10 cellular contexts compared by ENCODE assay signal in the genomic region with DNA sequence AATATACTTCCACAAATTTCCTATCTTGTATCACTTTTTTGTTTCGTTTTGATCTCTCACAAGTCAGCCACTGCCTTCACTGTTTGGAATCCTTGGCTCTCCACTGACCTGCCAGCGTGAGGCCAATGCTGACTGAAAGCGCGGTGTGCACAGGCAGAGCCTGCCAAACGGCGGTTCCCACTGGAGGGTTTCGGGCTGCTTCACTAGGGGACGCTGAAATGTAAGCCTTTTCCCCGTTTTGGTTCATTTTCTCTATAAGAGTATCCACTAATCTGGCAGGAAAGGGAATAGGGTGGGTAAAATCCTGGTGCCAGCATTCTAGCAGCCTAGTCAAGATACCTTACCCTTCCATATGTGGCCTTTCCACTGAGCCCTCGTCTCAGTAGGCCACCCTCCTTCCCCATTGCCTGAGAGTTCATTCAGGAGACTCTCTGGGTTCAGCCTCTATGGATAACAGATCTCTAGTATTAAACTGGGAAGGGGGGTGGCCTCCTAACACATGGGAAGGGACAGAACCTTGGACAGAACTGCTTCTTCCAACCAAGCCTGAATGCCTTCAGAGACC.
A peak's percentile ranks its signal among the peaks of the same experiment; 100 is the strongest.
DNase-seq lines count a peak whose midpoint lies in the region; ATAC-seq and TF ChIP-seq lines count a peak whose summit lies in the region.
"Had no signal": no experiment of that assay in that cellular context is flagged by ENCODE, and none has a peak within 500 bp of the region (broad histone marks: within the 10 kb centered on the region; RNA-seq: fewer than 3 reads in every experiment).

No MANE protein-coding gene starts in this region.

- H3K36me3 ChIP-seq in left lung: no peaks in the 10 kb centered on the region

- H3K27ac Mint-ChIP-seq in activated naive CD4-positive, alpha-beta T cell treated with anti-CD3 and anti-CD28 coated beads for 36 hours: no peak overlapping the region
- no peak overlapping the region for H3K27ac Mint-ChIP-seq in activated CD8-positive, alpha-beta T cell treated with anti-CD3 and anti-CD28 coated beads, Interleukin-2, amount 10 ng/mL, durations not matched to agents 7 days and 5 days

- ATAC-seq in left lung: peak; percentile 93
- ATAC-seq in activated CD8-positive, alpha-beta T cell treated with anti-CD3 and anti-CD28 coated beads, Interleukin-2, amount 10 ng/mL, durations not matched to agents 7 days and 5 days: no peak

- no peaks in the 10 kb centered on the region for H3K4me1 Mint-ChIP-seq in activated naive CD4-positive, alpha-beta T cell treated with anti-CD3 and anti-CD28 coated beads for 36 hours (ENCODE audit: low read depth)
- H3K4me1 Mint-ChIP-seq in activated CD8-positive, alpha-beta T cell treated with anti-CD3 and anti-CD28 coated beads, Interleukin-2, amount 10 ng/mL, durations not matched to agents 7 days and 5 days (ENCODE audit: low read depth): no peaks in the 10 kb centered on the region

- no peaks in the 10 kb centered on the region for H3K27me3 Mint-ChIP-seq in activated naive CD4-positive, alpha-beta T cell treated with anti-CD3 and anti-CD28 coated beads for 36 hours (ENCODE audit: low read depth)
- no peaks in the 10 kb centered on the region for H3K27me3 Mint-ChIP-seq in activated CD8-positive, alpha-beta T cell treated with anti-CD3 and anti-CD28 coated beads, Interleukin-2, amount 10 ng/mL, durations not matched to agents 7 days and 5 days (ENCODE audit: low read depth)

- TF ChIP-seq CTCF in astrocyte of the cerebellum (IDR thresholded peaks at IDR 0.05; ENCODE audit: low read depth, low read length, missing control alignments) (peak; percentile 21), left lung (IDR thresholded peaks at IDR 0.05) (no peak)

- H3K27me3 ChIP-seq in left lung: no peaks in the 10 kb centered on the region

- H3K4me3 ChIP-seq in astrocyte of the cerebellum (ENCODE audit: low read depth, low read length) (peak overlapping the region; percentile 25), left lung (no peak overlapping the region)

- CTCF ChIA-PET in activated naive CD4-positive, alpha-beta T cell treated with anti-CD3 and anti-CD28 coated beads for 36 hours (lab: Charles Lee): no interaction called here
- CTCF ChIA-PET in activated CD8-positive, alpha-beta T cell treated with anti-CD3 and anti-CD28 coated beads, Interleukin-2, amount 10 ng/mL, durations not matched to agents 7 days and 5 days (lab: Charles Lee): no interaction called here

- no peaks in the 10 kb centered on the region for H3K4me1 ChIP-seq in left lung

- no peaks in the 10 kb centered on the region for H3K9me3 ChIP-seq in left lung

- H3K4me3 Mint-ChIP-seq in activated naive CD4-positive, alpha-beta T cell treated with anti-CD3 and anti-CD28 coated beads for 36 hours: no peak overlapping the region
- H3K4me3 Mint-ChIP-seq in activated CD8-positive, alpha-beta T cell treated with anti-CD3 and anti-CD28 coated beads, Interleukin-2, amount 10 ng/mL, durations not matched to agents 7 days and 5 days: no peak overlapping the region

- peak; percentile 60 for DNase-seq in NCI-H146 (lab: John Stamatoyannopoulos, UW)
- peak; percentile 63 for DNase-seq in astrocyte of the cerebellum (ENCODE audit: low read depth)
- peak in 1 of 2 donors; percentile 41 for DNase-seq in left lung
- peak; percentile 26 for DNase-seq in stromal cell of bone marrow (ENCODE audit: low read depth)
- DNase-seq in NCI-H345 (lab: John Stamatoyannopoulos, UW): no peak
- DNase-seq in activated naive CD4-positive, alpha-beta T cell treated with anti-CD3 and anti-CD28 coated beads for 36 hours: no peak
- no peak for DNase-seq in activated CD8-positive, alpha-beta T cell treated with anti-CD3 and anti-CD28 coated beads, Interleukin-2, amount 10 ng/mL, durations not matched to agents 7 days and 5 days
- DNase-seq: activated gamma-delta T cell, cortex of kidney, SW 1271 had no signal

- H3K27ac ChIP-seq in left lung: peak overlapping the region in 1 of 2 donors; percentile 41

- intact Hi-C loops in left lung (cut with DNase I): no loop called here
- intact Hi-C loops in activated naive CD4-positive, alpha-beta T cell treated with anti-CD3 and anti-CD28 coated beads for 36 hours (cut with micrococcal nuclease): no loop called here

- in situ Hi-C loops in astrocyte of the cerebellum (cut with HindIII; ENCODE audit: low sequenced_read_pairs): no loop called here

- POLR2A ChIA-PET in activated CD8-positive, alpha-beta T cell treated with anti-CD3 and anti-CD28 coated beads, Interleukin-2, amount 10 ng/mL, durations not matched to agents 7 days and 5 days (lab: Charles Lee): no interaction called here

- peaks cover 11% of the 10 kb centered on the region for H3K36me3 Mint-ChIP-seq in activated naive CD4-positive, alpha-beta T cell treated with anti-CD3 and anti-CD28 coated beads for 36 hours (ENCODE audit: low read depth)
- peaks cover 4% of the 10 kb centered on the region for H3K36me3 Mint-ChIP-seq in activated CD8-positive, alpha-beta T cell treated with anti-CD3 and anti-CD28 coated beads, Interleukin-2, amount 10 ng/mL, durations not matched to agents 7 days and 5 days (ENCODE audit: low read depth)

- no peaks in the 10 kb centered on the region for H3K9me3 Mint-ChIP-seq in activated naive CD4-positive, alpha-beta T cell treated with anti-CD3 and anti-CD28 coated beads for 36 hours
- no peaks in the 10 kb centered on the region for H3K9me3 Mint-ChIP-seq in activated CD8-positive, alpha-beta T cell treated with anti-CD3 and anti-CD28 coated beads, Interleukin-2, amount 10 ng/mL, durations not matched to agents 7 days and 5 days (ENCODE audit: insufficient read depth)

Comparison
In these comparisons a context has a peak if more than half of its experiments do, and no peak if none do; other contexts are left out.
1. DNase-seq: peak in NCI-H146 (single experiment), astrocyte of the cerebellum (single experiment) and stromal cell of bone marrow (single experiment); none in NCI-H345 (single experiment), activated naive CD4-positive, alpha-beta T cell treated with anti-CD3 and anti-CD28 coated beads for 36 hours (single experiment) and activated CD8-positive, alpha-beta T cell treated with anti-CD3 and anti-CD28 coated beads, Interleukin-2, amount 10 ng/mL, durations not matched to agents 7 days and 5 days (single experiment).